In the genomic region with DNA sequence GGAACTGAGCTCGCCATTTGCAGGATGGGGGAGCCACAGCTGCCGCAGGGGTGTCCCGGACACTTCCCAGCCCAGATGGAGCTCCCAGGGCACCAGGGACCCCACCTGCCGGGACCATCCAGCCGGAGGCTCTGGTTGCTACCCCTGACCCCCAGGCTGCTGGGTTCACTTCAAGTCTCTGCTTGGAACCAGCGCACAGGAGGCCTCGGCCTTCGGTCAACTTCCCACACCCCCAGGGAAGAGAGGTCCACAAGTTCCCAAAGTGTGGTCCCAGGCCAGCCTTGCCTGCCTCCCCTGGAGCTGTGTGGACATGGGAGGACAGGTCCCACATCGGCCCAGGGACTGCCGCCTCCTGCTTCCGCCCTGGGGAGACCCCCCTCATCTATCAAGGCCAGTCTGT, we compare ENCODE assay signal across 8 cellular contexts.
"Had no signal": no experiment of that assay in that cellular context is flagged by ENCODE, and none has a peak within 500 bp of the region (broad histone marks: within the 10 kb centered on the region; RNA-seq: fewer than 3 reads in every experiment).

No MANE protein-coding gene starts in this region.

- FAIRE-seq: G401.6, GM12878, GM12891, GM12892, GM18507, GM19239 had no signal

- DNase-seq: GDM1, GF-D8 had no signal

- H3K4me3 ChIP-seq: GM12878 had no signal
